ENCODE assay signal across 8 cellular contexts in the genomic region with DNA sequence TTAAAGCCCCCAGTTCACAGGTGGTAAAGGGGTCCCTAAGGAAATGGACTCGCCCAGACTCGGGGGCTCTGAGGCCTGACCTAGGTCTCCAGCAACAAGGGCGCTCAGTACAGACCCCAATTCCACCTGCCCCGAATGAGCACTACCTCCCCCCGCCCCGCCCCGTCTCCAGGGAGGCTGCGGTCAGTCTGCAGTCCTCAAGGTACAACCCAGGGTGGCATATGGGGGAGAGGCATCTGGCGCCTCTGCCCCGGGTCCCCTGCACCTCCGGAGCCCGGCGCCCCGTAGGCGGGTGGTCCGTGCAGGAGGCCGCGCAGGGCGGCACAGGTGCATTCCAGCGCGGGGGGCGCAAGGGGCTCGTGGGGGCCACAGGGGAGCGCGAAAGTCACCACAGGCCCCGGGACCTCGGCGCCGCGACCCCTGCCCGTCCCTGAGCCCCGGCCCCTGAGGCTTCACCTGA. TPM values are rescaled to one million over a fixed set of nuclear protein-coding genes. Genes with fewer than 3 reads are reported as not detected.
DNase-seq lines count a peak whose midpoint lies in the region; ATAC-seq and TF ChIP-seq lines count a peak whose summit lies in the region.

No MANE protein-coding gene starts in this region.

- DNase-seq in epithelial cell of proximal tubule (ENCODE audit: low read depth) (no peak), DMS153 treated with DMSO at 0.1 percent for 48 hours (lab: John Stamatoyannopoulos, UW; ENCODE audit: unreplicated experiment) (no peak), cerebellar cortex (ENCODE audit: low spot score) (no peak), HPDE6-E6E7 (ENCODE audit: extremely low spot score) (no peak)

- H3K79me2 ChIP-seq in OCI-LY3 (ENCODE audit: low read length) (peaks cover 11% of the 10 kb centered on the region), parathyroid adenoma (no peaks in the 10 kb centered on the region)

- H3K36me3 ChIP-seq in BLaER1 treated with 17β-estradiol and CSF1 and Interleukin-3, amounts not matched to agents 10 nM and 100 nM = peaks cover 6 to 48% (median 31%) of the 10 kb centered on the region in 11 experiments; a peak in 20 of 22 replicates
- H3K36me3 ChIP-seq in OCI-LY3 (replicated peaks; ENCODE audit: low read depth, low read length) (no peaks in the 10 kb centered on the region), parathyroid adenoma (ENCODE audit: control insufficient read depth, insufficient read depth, low read length) (no peaks in the 10 kb centered on the region)

- peak overlapping the region; percentile 84 to 97 (median 88) for H3K9ac ChIP-seq in BLaER1 treated with 17β-estradiol and CSF1 and Interleukin-3, amounts not matched to agents 10 nM and 100 nM
- H3K9ac ChIP-seq in OCI-LY3 (ENCODE audit: low read length) (peak overlapping the region; percentile 78), parathyroid adenoma (peak overlapping the region; percentile 63)

- H3K27ac ChIP-seq in BLaER1 treated with 17β-estradiol and CSF1 and Interleukin-3, amounts not matched to agents 10 nM and 100 nM = peak overlapping the region; percentile 72 to 97 (median 90)
- no peak overlapping the region for H3K27ac ChIP-seq in OCI-LY3 (ENCODE audit: low read length)
- peak overlapping the region; percentile 27 for H3K27ac ChIP-seq in parathyroid adenoma

- peak; percentile 15 for ATAC-seq in GM21515 (IDR thresholded peaks at IDR 0.05; ENCODE audit: unreplicated experiment)

- no peaks in the 10 kb centered on the region for H3K27me3 ChIP-seq in BLaER1 treated with 17β-estradiol and CSF1 and Interleukin-3, amounts not matched to agents 10 nM and 100 nM
- no peaks in the 10 kb centered on the region for H3K27me3 ChIP-seq in OCI-LY3 (ENCODE audit: low read depth, low read length)
- H3K27me3 ChIP-seq in parathyroid adenoma (ENCODE audit: control insufficient read depth, insufficient read depth, low read length) = no peaks in the 10 kb centered on the region

- TF ChIP-seq CTCF in OCI-LY3 (IDR thresholded peaks at IDR 0.05; ENCODE audit: low read depth, low read length) (no peak), epithelial cell of proximal tubule (conservative IDR thresholded peaks at IDR 0.05; ENCODE audit: low read depth, low read length) (no peak), parathyroid adenoma (IDR thresholded peaks at IDR 0.05) (no peak)

- H3K9me3 ChIP-seq in BLaER1 treated with 17β-estradiol and CSF1 and Interleukin-3, amounts not matched to agents 10 nM and 100 nM (replicated peaks in 1 of 11) = no peaks in the 10 kb centered on the region
- no peaks in the 10 kb centered on the region for H3K9me3 ChIP-seq in OCI-LY3 (ENCODE audit: insufficient read depth, low read length)
- no peaks in the 10 kb centered on the region for H3K9me3 ChIP-seq in parathyroid adenoma (ENCODE audit: control insufficient read depth, low read length)

- H3K4me2 ChIP-seq in BLaER1 treated with 17β-estradiol and CSF1 and Interleukin-3, amounts not matched to agents 10 nM and 100 nM = peak overlapping the region; percentile 94 to 100 (median 100)
- peak overlapping the region; percentile 96 for H3K4me2 ChIP-seq in OCI-LY3 (ENCODE audit: low read length)
- H3K4me2 ChIP-seq in parathyroid adenoma (ENCODE audit: low read length) = peak overlapping the region; percentile 85

- H3K4me1 ChIP-seq in BLaER1 treated with 17β-estradiol and CSF1 and Interleukin-3, amounts not matched to agents 10 nM and 100 nM = peaks cover 60 to 80% (median 72%) of the 10 kb centered on the region in 10 experiments
- H3K4me1 ChIP-seq in OCI-LY3 (ENCODE audit: low read length) (peaks cover 16% of the 10 kb centered on the region), parathyroid adenoma (no peaks in the 10 kb centered on the region)

- peak overlapping the region; percentile 82 to 100 (median 96) for H3K4me3 ChIP-seq in BLaER1 treated with 17β-estradiol and CSF1 and Interleukin-3, amounts not matched to agents 10 nM and 100 nM
- peak overlapping the region; percentile 99 for H3K4me3 ChIP-seq in OCI-LY3 (ENCODE audit: low read length)
- H3K4me3 ChIP-seq in epithelial cell of proximal tubule (ENCODE audit: low read depth, low read length) = peak overlapping the region; percentile 81
- H3K4me3 ChIP-seq in parathyroid adenoma (ENCODE audit: low read depth, low read length) = peak overlapping the region; percentile 73

- H4K20me1 ChIP-seq in BLaER1 treated with 17β-estradiol and CSF1 and Interleukin-3, amounts not matched to agents 10 nM and 100 nM = peaks cover 0 to 49% (median 29%) of the 10 kb centered on the region in 11 experiments; a peak in 14 of 22 replicates
- no peaks in the 10 kb centered on the region for H4K20me1 ChIP-seq in OCI-LY3 (ENCODE audit: insufficient read depth, low read length)

- H2AFZ ChIP-seq in OCI-LY3 (ENCODE audit: low read depth, low read length) = peak overlapping the region; percentile 80
- H2AFZ ChIP-seq in parathyroid adenoma = peak overlapping the region; percentile 10

RNA-seq across cellular contexts. Expression of a gene that starts 0.4 kb away (rescaled TPM):
- total RNA-seq in epithelial cell of proximal tubule = 192 and 211 TPM in 2 replicates

RNA-seq across cellular contexts. Expression of a gene that starts 13.0 kb away (rescaled TPM):
- not detected in 2 replicates for total RNA-seq in epithelial cell of proximal tubule
